ENCODE assay signal across 8 cellular contexts in genomic region chr7:36152756-36153570, GRCh38. TPM values are rescaled to one million over a fixed set of nuclear protein-coding genes. Genes with fewer than 3 reads are reported as not detected.
DNase-seq lines count a peak whose midpoint lies in the region; ATAC-seq and TF ChIP-seq lines count a peak whose summit lies in the region.

Gene EEPD1 (plus strand): TSS chr7:36153254. CDS start chr7:36154325, 1,071 bp downstream.

- intact Hi-C loops in tibial artery (cut with DNase I; ENCODE audit: low total_unique reads) = loop anchor here (10.0 kb wide), 2 partner anchors 132 to 168 kb away; no protein-coding TSS in a partner anchor

- peaks cover 3% of the 10 kb centered on the region for H3K79me2 ChIP-seq in parathyroid adenoma

- DNase-seq in NCI-H1417 treated with DMSO at 0.1 percent for 48 hours (lab: John Stamatoyannopoulos, UW) (peak; percentile 98), T follicular helper cell (ENCODE audit: low read depth) (peak; percentile 100), adipocyte (ENCODE audit: low read depth) (peak; percentile 100), cardiac muscle cell (ENCODE audit: low read depth in 1 of 2, low spot score in 1 of 2) (peak; percentile 99 to 100), tibial artery (peak; percentile 100)

- peak within 1 kb of the TSS; percentile 88 for H3K4me2 ChIP-seq in parathyroid adenoma (ENCODE audit: low read length)

- TF ChIP-seq CTCF in GM12875 (IDR thresholded peaks at IDR 0.05; ENCODE audit: borderline replicate concordance, insufficient read depth, low read depth, low read length) (no peak), cardiac muscle cell (IDR thresholded peaks at IDR 0.05; ENCODE audit: low read depth, low read length) (no peak), parathyroid adenoma (IDR thresholded peaks at IDR 0.05) (no peak), tibial artery (IDR thresholded peaks at IDR 0.05) (no peak)

- H3K9me3 ChIP-seq in adipocyte (ENCODE audit: control insufficient read depth, low read length) (peaks cover 8% of the 10 kb centered on the region), cardiac muscle cell (ENCODE audit: low read depth) (no peaks in the 10 kb centered on the region), parathyroid adenoma (ENCODE audit: control insufficient read depth, low read length) (no peaks in the 10 kb centered on the region), tibial artery (peaks cover 0 to 7% (median 7%) of the 10 kb centered on the region in 3 donors)

- peaks cover 32% of the 10 kb centered on the region for H3K4me1 ChIP-seq in adipocyte (ENCODE audit: control insufficient read depth, insufficient read depth, low read length)
- H3K4me1 ChIP-seq in cardiac muscle cell (ENCODE audit: low read depth) = peaks cover 7% of the 10 kb centered on the region
- H3K4me1 ChIP-seq in parathyroid adenoma = peaks cover 6% of the 10 kb centered on the region
- H3K4me1 ChIP-seq in tibial artery = peaks cover 4 to 47% (median 40%) of the 10 kb centered on the region in 4 donors

- peak within 1 kb of the TSS; percentile 55 for H3K4me3 ChIP-seq in GM12875 (ENCODE audit: low read depth, low read length)
- H3K4me3 ChIP-seq in adipocyte (ENCODE audit: low read length) = peak within 1 kb of the TSS; percentile 90
- peak within 1 kb of the TSS; percentile 74 for H3K4me3 ChIP-seq in cardiac muscle cell
- H3K4me3 ChIP-seq in parathyroid adenoma (ENCODE audit: low read depth, low read length) = peak within 1 kb of the TSS; percentile 79
- peak within 1 kb of the TSS; percentile 65 to 84 for H3K4me3 ChIP-seq in tibial artery

- peaks cover 5% of the 10 kb centered on the region for H3K36me3 ChIP-seq in adipocyte (ENCODE audit: control insufficient read depth, insufficient read depth, low read length, severe bottlenecking)
- no peaks in the 10 kb centered on the region for H3K36me3 ChIP-seq in cardiac muscle cell
- no peaks in the 10 kb centered on the region for H3K36me3 ChIP-seq in parathyroid adenoma (ENCODE audit: control insufficient read depth, insufficient read depth, low read length)
- no peaks in the 10 kb centered on the region for H3K36me3 ChIP-seq in tibial artery

- peak within 1 kb of the TSS; percentile 99 for H2AFZ ChIP-seq in parathyroid adenoma

- peak; percentile 97 for ATAC-seq in HG02798 (IDR thresholded peaks at IDR 0.05; ENCODE audit: poor library complexity, unreplicated experiment)

- peak within 1 kb of the TSS; percentile 57 for H3K27ac ChIP-seq in cardiac muscle cell
- peak within 1 kb of the TSS; percentile 72 for H3K27ac ChIP-seq in parathyroid adenoma
- peak within 1 kb of the TSS; percentile 84 to 87 for H3K27ac ChIP-seq in tibial artery

- H3K27me3 ChIP-seq in adipocyte (replicated peaks; ENCODE audit: control insufficient read depth, insufficient read depth, low read length) = no peaks in the 10 kb centered on the region
- no peaks in the 10 kb centered on the region for H3K27me3 ChIP-seq in cardiac muscle cell
- H3K27me3 ChIP-seq in parathyroid adenoma (ENCODE audit: control insufficient read depth, insufficient read depth, low read length) = no peaks in the 10 kb centered on the region
- H3K27me3 ChIP-seq in tibial artery = no peaks in the 10 kb centered on the region

- H3K9ac ChIP-seq in adipocyte (ENCODE audit: low read length) (peak within 1 kb of the TSS; percentile 89), parathyroid adenoma (peak within 1 kb of the TSS; percentile 85)

RNA-seq across cellular contexts. Expression of gene EEPD1, which starts in this region (rescaled TPM):
- total RNA-seq in cardiac muscle cell = 11.9 and 13.5 TPM in 2 replicates
- 4.8 and 13.8 TPM in 2 replicates for polyA plus RNA-seq in cardiac muscle cell

Comparison
In these comparisons a context has a peak if more than half of its experiments do, and no peak if none do; other contexts are left out.
1. Peak in every context shown above with its lines: DNase-seq, ATAC-seq, H3K4me3 ChIP-seq and H3K27ac ChIP-seq.